Comparison of ENCODE assay signal across 8 cellular contexts in the genomic region with DNA sequence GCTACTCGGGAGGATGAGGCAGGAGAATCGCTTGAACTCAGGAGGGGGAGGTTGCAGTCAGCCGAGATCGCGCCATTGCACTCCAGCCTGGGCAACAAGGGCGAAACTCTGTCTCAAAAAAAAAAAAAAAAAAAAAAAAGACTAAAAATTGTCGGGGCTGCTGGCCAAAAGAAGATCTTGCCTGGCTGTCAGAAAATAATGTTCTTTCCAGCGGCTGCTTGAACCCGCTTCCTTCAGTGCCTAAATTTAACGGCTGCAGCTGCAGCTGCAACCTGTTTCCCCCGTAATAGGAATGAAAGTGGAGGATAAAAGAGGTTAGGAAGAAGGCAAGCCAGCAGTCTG. TPM values are rescaled to one million over a fixed set of nuclear protein-coding genes. Genes with fewer than 3 reads are reported as not detected.
DNase-seq lines count a peak whose midpoint lies in the region; ATAC-seq and TF ChIP-seq lines count a peak whose summit lies in the region.
"Not testable (repeated sequence)": the region's sequence is repeated elsewhere in the genome, so short reads cannot be mapped to it uniquely, and the experiment has no call there.

No MANE protein-coding gene starts in this region.

- H2AFZ ChIP-seq in GM23248 (peak overlapping the region; percentile 96), PC-3 (ENCODE audit: low read length) (peak overlapping the region; percentile 92)

- H3K9me2 ChIP-seq in GM23248 (ENCODE audit: insufficient read depth); PC-3 (replicated peaks; ENCODE audit: low read length): not testable (repeated sequence)

- peaks cover 59% of the 10 kb centered on the region for H3K4me1 Mint-ChIP-seq in activated T-helper 1 cell treated with anti-CD3 and anti-CD28 coated beads, Interleukin-12 subunit alpha, Interleukin-12 subunit beta, Interleukin-2, Interleukin-4 antibody, amounts not matched to agents 30 ng/mL and 10 ng/mL and 1 ng/mL, durations not matched to agents 14 hours and 24 hours and 36 hours (ENCODE audit: low read depth)

- peaks cover 11% of the 10 kb centered on the region; the same call in 1 of the 2 replicates for H3F3A ChIP-seq in GM23248 (ENCODE audit: insufficient read depth)
- not testable (repeated sequence) for H3F3A ChIP-seq in PC-3 (ENCODE audit: low read length, unreplicated experiment)

- peaks cover 22% of the 10 kb centered on the region for H3K4me1 ChIP-seq in GM23248 (ENCODE audit: insufficient read depth)
- not testable (repeated sequence) for H3K4me1 ChIP-seq in PC-3 (ENCODE audit: insufficient read depth, low read length)
- H3K4me1 ChIP-seq in heart right ventricle, result peaks cover 4 to 65% (median 41%) of the 10 kb centered on the region in 9 donors
- H3K4me1 ChIP-seq in mononuclear cell (ENCODE audit: insufficient read depth, low read length), result peaks cover 66% of the 10 kb centered on the region
- H3K4me1 ChIP-seq in gastrocnemius medialis, result peaks cover 32 to 38% of the 10 kb centered on the region in 2 donors
- peaks cover 49% of the 10 kb centered on the region for H3K4me1 ChIP-seq in vagina

- H3K27me3 Mint-ChIP-seq in activated T-helper 1 cell treated with anti-CD3 and anti-CD28 coated beads, Interleukin-12 subunit alpha, Interleukin-12 subunit beta, Interleukin-2, Interleukin-4 antibody, amounts not matched to agents 30 ng/mL and 10 ng/mL and 1 ng/mL, durations not matched to agents 14 hours and 24 hours and 36 hours (ENCODE audit: insufficient read depth), result not testable (repeated sequence)

- H3K36me3 Mint-ChIP-seq in activated T-helper 1 cell treated with anti-CD3 and anti-CD28 coated beads, Interleukin-12 subunit alpha, Interleukin-12 subunit beta, Interleukin-2, Interleukin-4 antibody, amounts not matched to agents 30 ng/mL and 10 ng/mL and 1 ng/mL, durations not matched to agents 14 hours and 24 hours and 36 hours (ENCODE audit: low read depth), result peaks cover 27% of the 10 kb centered on the region

- H3K9ac ChIP-seq in GM23248 (peak overlapping the region; percentile 96), PC-3 (ENCODE audit: low read length) (peak overlapping the region; percentile 97)

- CTCF ChIA-PET in PC-3 (lab: Charles Lee), result interaction anchor here (0.7 kb wide), 1 partner anchor 74 kb away, joined by 3 read pairs; no protein-coding TSS in a partner anchor

- not testable (repeated sequence) for TF ChIP-seq CTCF in PC-3 (conservative IDR thresholded peaks at IDR 0.05; ENCODE audit: low read depth, low read length); heart right ventricle (IDR thresholded peaks at IDR 0.05); gastrocnemius medialis (IDR thresholded peaks at IDR 0.05 in 4 of 5, conservative IDR thresholded peaks at IDR 0.05 in 1 of 5); vagina (IDR thresholded peaks at IDR 0.05)

- intact Hi-C loops in PC-3 (cut with micrococcal nuclease), result loop anchor here (1.0 to 5.0 kb wide), 5 partner anchors 41 to 129 kb away; no protein-coding TSS in a partner anchor
- intact Hi-C loops in activated T-helper 1 cell treated with anti-CD3 and anti-CD28 coated beads, Interleukin-12 subunit alpha, Interleukin-12 subunit beta, Interleukin-2, Interleukin-4 antibody, amounts not matched to agents 30 ng/mL and 10 ng/mL and 1 ng/mL, durations not matched to agents 14 hours and 24 hours and 36 hours (cut with micrococcal nuclease), result loop anchor here (1.0 to 5.0 kb wide), 13 partner anchors 10 to 661 kb away; partner anchors contain the start of genes BAZ1A, BRMS1L, FAM177A1 and NFKBIA
- intact Hi-C loops in heart right ventricle (cut with DNase I), result loop anchor here in 8 of 10 donors (1.0 to 5.0 kb wide), 8 partner anchors 46 to 116 kb away; partner anchors contain the start of gene NFKBIA (in 4 of the 8)
- intact Hi-C loops in gastrocnemius medialis (cut with DNase I; ENCODE audit: low total_unique reads), result loop anchor here (1.0 to 10.0 kb wide), 8 partner anchors 49 to 513 kb away; partner anchors contain the start of genes PRORP, RALGAPA1 and SRP54
- intact Hi-C loops in vagina (cut with DNase I), result loop anchor here (5.0 to 10.0 kb wide), 2 partner anchors 111 to 247 kb away; partner anchors contain the start of genes FAM177A1 and NFKBIA

- H3K9me3 ChIP-seq in GM23248 (ENCODE audit: low read depth); PC-3 (ENCODE audit: low read length); heart right ventricle; mononuclear cell (ENCODE audit: low read depth, low read length); gastrocnemius medialis; vagina: not testable (repeated sequence)

- H3K79me2 ChIP-seq in GM23248 (ENCODE audit: insufficient read depth) (peaks cover 44% of the 10 kb centered on the region), PC-3 (ENCODE audit: low read length) (peaks cover 45% of the 10 kb centered on the region)

- H3K4me3 ChIP-seq in GM23248 (peak overlapping the region; percentile 94), PC-3 (ENCODE audit: low read length) (peak overlapping the region; percentile 90), heart right ventricle (peak overlapping the region; percentile 34 to 95 (median 84)), mononuclear cell (ENCODE audit: low read length) (peak overlapping the region; percentile 69), gastrocnemius medialis (peak overlapping the region; percentile 71 to 94 (median 89)), vagina (peak overlapping the region; percentile 90 to 95)

- H3K27me3 ChIP-seq in GM23248 (replicated peaks; ENCODE audit: insufficient read depth); PC-3 (ENCODE audit: low read length); heart right ventricle; mononuclear cell (ENCODE audit: insufficient read depth, low read length); gastrocnemius medialis; vagina: not testable (repeated sequence)

- POLR2A ChIA-PET in PC-3 (lab: Charles Lee; ENCODE audit: unreplicated experiment), result interaction anchor here (0.6 to 1.8 kb wide), 12 partner anchors 9 to 964 kb away, joined by 3 to 143 read pairs (median 9); partner anchors contain the start of genes NFKBIA and PPP2R3C

- H3K27ac Mint-ChIP-seq in activated T-helper 1 cell treated with anti-CD3 and anti-CD28 coated beads, Interleukin-12 subunit alpha, Interleukin-12 subunit beta, Interleukin-2, Interleukin-4 antibody, amounts not matched to agents 30 ng/mL and 10 ng/mL and 1 ng/mL, durations not matched to agents 14 hours and 24 hours and 36 hours, result peak overlapping the region; percentile 94

- not testable (repeated sequence) for H3K36me3 ChIP-seq in GM23248 (ENCODE audit: low read depth); PC-3 (ENCODE audit: low read depth, low read length); gastrocnemius medialis; vagina
- H3K36me3 ChIP-seq in heart right ventricle, result peaks cover 0 to 10% (median 0%) of the 10 kb centered on the region in 9 donors

- peak overlapping the region; percentile 88 for H3K4me2 ChIP-seq in GM23248 (ENCODE audit: unreplicated experiment)
- peak overlapping the region; percentile 93 for H3K4me2 ChIP-seq in PC-3 (ENCODE audit: low read length)

- H3K4me3 Mint-ChIP-seq in activated T-helper 1 cell treated with anti-CD3 and anti-CD28 coated beads, Interleukin-12 subunit alpha, Interleukin-12 subunit beta, Interleukin-2, Interleukin-4 antibody, amounts not matched to agents 30 ng/mL and 10 ng/mL and 1 ng/mL, durations not matched to agents 14 hours and 24 hours and 36 hours, result peak overlapping the region; percentile 99

- in situ Hi-C loops in GM23248 (cut with MboI), result not testable (repeated sequence)
- in situ Hi-C loops in gastrocnemius medialis (cut with MboI; ENCODE audit: low sequenced_read_pairs in 4 of 4), result loop anchor here (5.0 to 10.0 kb wide), 2 partner anchors 113 to 116 kb away; partner anchors contain the start of gene NFKBIA (in 1 of the 4)

- peak overlapping the region; percentile 80 for H3K27ac ChIP-seq in GM23248
- H3K27ac ChIP-seq in PC-3 (ENCODE audit: low read length), result peak overlapping the region; percentile 17
- peak overlapping the region; percentile 76 for H3K27ac ChIP-seq in cingulate gyrus (ENCODE audit: low read depth, low read length)
- peak overlapping the region; percentile 77 to 95 (median 92) for H3K27ac ChIP-seq in heart right ventricle
- peak overlapping the region; percentile 96 to 98 (median 96) for H3K27ac ChIP-seq in gastrocnemius medialis
- peak overlapping the region; percentile 88 for H3K27ac ChIP-seq in vagina

- 1 to 4% methylated on average over 10 to 11 of the region's 11 CpGs for whole genome bisulfite sequencing in GM23248 (ENCODE audit: low coverage in 1 of 2, low lambda C conversion rate in 2 of 2, missing lambda C conversion rate in 2 of 2), 2 experiments
- WGBS in heart right ventricle, 2 donors, result 1 to 2% methylated on average over 10 to 11 of the region's 11 CpGs

- not testable (repeated sequence) for ATAC-seq in PC-3
- ATAC-seq in heart right ventricle (peak in 2 of 8 donors; percentile 7 to 33), gastrocnemius medialis (peak in 1 of 2 donors; percentile 8)

- H4K20me1 ChIP-seq in GM23248 (ENCODE audit: insufficient read depth), result not testable (repeated sequence)
- peaks cover 32% of the 10 kb centered on the region for H4K20me1 ChIP-seq in PC-3 (ENCODE audit: low read length)

- TSS peak; percentile 99 for BruUV-seq in PC-3 (replicated peaks; lab: Mats Ljungman, UMichigan)

- not testable (repeated sequence) for TF ChIP-seq POLR2A in gastrocnemius medialis (IDR thresholded peaks at IDR 0.05); vagina (IDR thresholded peaks at IDR 0.05)

- not testable (repeated sequence) for DNase-seq in GM23248; PC-3; activated T-helper 1 cell treated with anti-CD3 and anti-CD28 coated beads, Interleukin-12 subunit alpha, Interleukin-12 subunit beta, Interleukin-2, Interleukin-4 antibody, amounts not matched to agents 30 ng/mL and 10 ng/mL and 1 ng/mL, durations not matched to agents 14 hours and 24 hours and 36 hours (ENCODE audit: low spot score); heart right ventricle; gastrocnemius medialis; vagina (ENCODE audit: extremely low spot score in 2 of 2)

- not testable (repeated sequence) for H3K9me3 Mint-ChIP-seq in activated T-helper 1 cell treated with anti-CD3 and anti-CD28 coated beads, Interleukin-12 subunit alpha, Interleukin-12 subunit beta, Interleukin-2, Interleukin-4 antibody, amounts not matched to agents 30 ng/mL and 10 ng/mL and 1 ng/mL, durations not matched to agents 14 hours and 24 hours and 36 hours

RNA-seq across cellular contexts. Expression of gene PSMA6, which starts 0.5 kb away (rescaled TPM):
- 171 and 198 TPM in 2 replicates for total RNA-seq in GM23248 (2014; rRNA removed; shearing (Covaris generic))
- 225 and 227 TPM in 2 replicates for polyA plus RNA-seq in GM23248 (2016; fragmentation: Nextera tagmentation; extraction: Ambion mirVana)
- 307 and 308 TPM in 2 replicates for total RNA-seq in PC-3 (2014; rRNA removed)
- total RNA-seq in activated T-helper 1 cell treated with anti-CD3 and anti-CD28 coated beads, Interleukin-12 subunit alpha, Interleukin-12 subunit beta, Interleukin-2, Interleukin-4 antibody, amounts not matched to agents 30 ng/mL and 10 ng/mL and 1 ng/mL, durations not matched to agents 14 hours and 24 hours and 36 hours, result 475 and 479 TPM in 2 replicates
- total RNA-seq in heart right ventricle, result 100 to 1,000 TPM; 150 to 228 (median 166) TPM
- 100 to 1,000 TPM in 1 of 2 donors, 10 to 100 TPM in 1; 92.3 to 233 TPM for polyA plus RNA-seq in heart right ventricle
- total RNA-seq in mononuclear cell, result 153 TPM
- 100 to 1,000 TPM; 323 to 502 (median 464) TPM for total RNA-seq in gastrocnemius medialis
- 76.9 TPM for total RNA-seq in vagina

Comparison
In these comparisons a context has a peak if more than half of its experiments do, and no peak if none do; other contexts are left out.
1. H3K27ac ChIP-seq: peak in every context shown above with its lines; median percentile 96 in gastrocnemius medialis; 92 in heart right ventricle; 88 in vagina; 80 in GM23248; 76 in cingulate gyrus; 17 in PC-3.